1 cellular context compared by ENCODE assay signal in the genomic region with DNA sequence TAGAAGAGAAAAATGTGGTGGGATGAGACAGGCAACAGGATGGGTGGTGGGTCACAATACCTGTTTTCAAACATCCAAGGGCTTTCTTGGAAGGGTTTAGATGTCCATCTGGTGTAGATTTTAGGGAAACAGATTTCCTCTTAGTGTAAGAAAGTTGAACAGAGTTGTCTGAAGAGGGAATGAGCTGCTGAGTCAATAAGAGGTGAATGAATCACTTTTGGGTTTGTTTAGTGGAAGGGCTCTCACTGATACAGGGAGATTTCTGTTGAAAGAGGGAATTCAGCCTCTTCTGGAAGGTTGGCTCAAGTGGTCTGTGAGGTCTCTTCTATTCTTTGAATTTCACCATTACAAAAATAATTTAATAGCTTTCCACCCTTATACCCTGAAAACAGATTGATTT.
TF ChIP-seq lines count a peak whose summit lies in the region.

No MANE protein-coding gene starts in this region.

TF ChIP-seq in A549, 52 proteins besides CTCF, POLR2A, EP300 and RAD21 (continued from another document):
- TF ChIP-seq, protein P1, sequence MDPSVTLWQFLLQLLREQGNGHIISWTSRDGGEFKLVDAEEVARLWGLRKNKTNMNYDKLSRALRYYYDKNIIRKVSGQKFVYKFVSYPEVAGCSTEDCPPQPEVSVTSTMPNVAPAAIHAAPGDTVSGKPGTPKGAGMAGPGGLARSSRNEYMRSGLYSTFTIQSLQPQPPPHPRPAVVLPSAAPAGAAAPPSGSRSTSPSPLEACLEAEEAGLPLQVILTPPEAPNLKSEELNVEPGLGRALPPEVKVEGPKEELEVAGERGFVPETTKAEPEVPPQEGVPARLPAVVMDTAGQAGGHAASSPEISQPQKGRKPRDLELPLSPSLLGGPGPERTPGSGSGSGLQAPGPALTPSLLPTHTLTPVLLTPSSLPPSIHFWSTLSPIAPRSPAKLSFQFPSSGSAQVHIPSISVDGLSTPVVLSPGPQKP (IDR thresholded peaks at IDR 0.05; ENCODE audit: low read depth, low read length): no peak
- no peak for TF ChIP-seq JUNB (IDR thresholded peaks at IDR 0.05)
- no peak for TF ChIP-seq SREBF2 (IDR thresholded peaks at IDR 0.05)
- TF ChIP-seq, protein P2, sequence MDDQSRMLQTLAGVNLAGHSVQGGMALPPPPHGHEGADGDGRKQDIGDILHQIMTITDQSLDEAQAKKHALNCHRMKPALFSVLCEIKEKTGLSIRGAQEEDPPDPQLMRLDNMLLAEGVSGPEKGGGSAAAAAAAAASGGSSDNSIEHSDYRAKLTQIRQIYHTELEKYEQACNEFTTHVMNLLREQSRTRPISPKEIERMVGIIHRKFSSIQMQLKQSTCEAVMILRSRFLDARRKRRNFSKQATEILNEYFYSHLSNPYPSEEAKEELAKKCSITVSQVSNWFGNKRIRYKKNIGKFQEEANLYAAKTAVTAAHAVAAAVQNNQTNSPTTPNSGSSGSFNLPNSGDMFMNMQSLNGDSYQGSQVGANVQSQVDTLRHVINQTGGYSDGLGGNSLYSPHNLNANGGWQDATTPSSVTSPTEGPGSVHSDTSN (IDR thresholded peaks at IDR 0.05): no peak
- TF ChIP-seq ZFP36 (IDR thresholded peaks at IDR 0.05; ENCODE audit: borderline replicate concordance, partially characterized antibody): no peak
- TF ChIP-seq MYC (IDR thresholded peaks at IDR 0.05; ENCODE audit: borderline replicate concordance, low read length): no peak
- TF ChIP-seq KDM1A (IDR thresholded peaks at IDR 0.05; ENCODE audit: low read depth): no peak
